Comparison of ENCODE assay signal across 8 cellular contexts in the genomic region with DNA sequence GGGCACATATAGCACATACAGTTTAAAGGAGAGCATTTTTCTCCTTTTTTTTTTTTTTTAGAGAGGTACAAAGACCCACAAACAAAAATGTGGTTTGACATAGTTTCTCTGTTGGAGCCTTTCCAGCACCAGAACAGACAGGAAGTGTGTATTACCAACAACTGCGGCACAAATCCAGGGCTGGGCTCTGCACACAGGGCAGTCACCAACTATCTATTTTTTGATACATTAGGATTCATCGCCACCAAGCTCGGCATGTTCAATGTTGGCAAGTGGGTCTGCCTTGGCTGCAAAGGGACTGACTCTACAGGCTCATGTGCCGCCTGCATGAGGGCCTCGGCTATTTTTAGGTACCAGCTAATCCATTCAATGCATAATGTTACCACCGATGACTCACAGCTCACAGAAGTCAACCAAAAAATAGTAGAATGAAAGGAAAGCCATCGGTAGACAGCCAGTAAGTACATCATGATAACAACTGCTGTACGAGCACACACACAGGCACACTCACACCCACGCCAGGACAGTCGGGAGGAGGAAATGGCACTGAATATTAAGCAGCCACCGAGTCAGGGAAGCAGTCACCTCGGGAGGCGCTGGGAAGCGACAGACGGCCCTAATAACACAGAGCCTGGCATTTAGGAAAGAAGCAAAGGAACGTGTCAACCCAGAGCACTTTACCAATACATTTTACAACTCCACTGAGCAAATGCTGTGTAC.
DNase-seq lines count a peak whose midpoint lies in the region; ATAC-seq, FAIRE-seq and TF ChIP-seq lines count a peak whose summit lies in the region.

No MANE protein-coding gene starts in this region.

- peak; percentile 55 for ATAC-seq in GM21381 (IDR thresholded peaks at IDR 0.05; ENCODE audit: unreplicated experiment)

- H3K27ac Mint-ChIP-seq in CD8-positive, alpha-beta memory T cell: peak overlapping the region; percentile 91 to 100 (median 95)

- POLR2A ChIA-PET in CD8-positive, alpha-beta memory T cell (lab: Charles Lee): interaction anchor here (0.5 to 1.0 kb wide), 6 partner anchors 14 to 1966 kb away, joined by 3 to 5 read pairs (median 4); a partner anchor contains a TSS

- H3K27me3 Mint-ChIP-seq in CD8-positive, alpha-beta memory T cell: peaks cover 0 to 1% of the 10 kb centered on the region in 2 donors

- peaks cover 3 to 16% (median 7%) of the 10 kb centered on the region in 3 donors for H3K36me3 Mint-ChIP-seq in CD8-positive, alpha-beta memory T cell

- H3K27me3 ChIP-seq in CD8-positive, alpha-beta memory T cell (ENCODE audit: insufficient read depth, low read length, poor library complexity, severe bottlenecking): no peaks in the 10 kb centered on the region
- H3K27me3 ChIP-seq in left ventricle myocardium inferior (ENCODE audit: low read depth): no peaks in the 10 kb centered on the region
- no peaks in the 10 kb centered on the region for H3K27me3 ChIP-seq in sigmoid colon

- H3K4me3 Mint-ChIP-seq in CD8-positive, alpha-beta memory T cell: peak overlapping the region; percentile 57 to 83 (median 80)

- peak overlapping the region; percentile 78 for H3K27ac ChIP-seq in CD8-positive, alpha-beta memory T cell (ENCODE audit: low read depth, low read length)
- H3K27ac ChIP-seq in left ventricle myocardium inferior (replicated peaks) (peak overlapping the region; percentile 93), sigmoid colon (peak overlapping the region; percentile 68 to 91 (median 84))

- H3K4me3 ChIP-seq in CD8-positive, alpha-beta memory T cell (ENCODE audit: low read length): peak overlapping the region; percentile 55
- peak overlapping the region; percentile 53 for H3K4me3 ChIP-seq in left ventricle myocardium inferior
- peak overlapping the region in 2 of 4 donors; percentile 17 to 19 for H3K4me3 ChIP-seq in sigmoid colon

- H3K4me1 ChIP-seq in CD8-positive, alpha-beta memory T cell (ENCODE audit: insufficient read depth, low read length): peaks cover 71% of the 10 kb centered on the region
- H3K4me1 ChIP-seq in left ventricle myocardium inferior (peaks cover 68% of the 10 kb centered on the region), sigmoid colon (peaks cover 0 to 65% (median 58%) of the 10 kb centered on the region in 4 donors)

- TF ChIP-seq CTCF in left ventricle myocardium inferior (IDR thresholded peaks at IDR 0.05; ENCODE audit: borderline replicate concordance) (no peak), sigmoid colon (IDR thresholded peaks at IDR 0.05) (no peak)

- H3K9me3 ChIP-seq in CD8-positive, alpha-beta memory T cell (ENCODE audit: low read length): no peaks in the 10 kb centered on the region
- H3K9me3 ChIP-seq in left ventricle myocardium inferior (replicated peaks) (no peaks in the 10 kb centered on the region), sigmoid colon (no peaks in the 10 kb centered on the region)

- intact Hi-C loops in left ventricle myocardium inferior (cut with micrococcal nuclease) (no loop called here), sigmoid colon (cut with DNase I) (loop anchor here (10.0 kb wide), 1 partner anchor 75 kb away; no protein-coding TSS in a partner anchor)

- FAIRE-seq in HTR-8/SVneo (lab: Jason Lieb, UNC): no peak

- CTCF ChIA-PET in CD8-positive, alpha-beta memory T cell (lab: Charles Lee): interaction anchor here (1.0 to 10.6 kb wide), 4 partner anchors 13 to 451 kb away, joined by 3 to 120 read pairs (median 4); a partner anchor contains a TSS

- peak; percentile 55 to 85 (median 82) for DNase-seq in CD8-positive, alpha-beta memory T cell
- DNase-seq in HTR-8/SVneo (ENCODE audit: insufficient read length, low spot score): peak; percentile 76
- peak; percentile 25 to 83 (median 58) for DNase-seq in T-helper 1 cell
- DNase-seq in amniotic stem cell (lab: John Stamatoyannopoulos, UW): peak; percentile 93
- DNase-seq in left ventricle myocardium inferior: peak; percentile 73
- DNase-seq in sigmoid colon: peak; percentile 80
- no peak for DNase-seq in 8988T

- H3K9me3 Mint-ChIP-seq in CD8-positive, alpha-beta memory T cell: no peaks in the 10 kb centered on the region

- no peaks in the 10 kb centered on the region for H3K36me3 ChIP-seq in CD8-positive, alpha-beta memory T cell (ENCODE audit: insufficient read depth, low read length)
- no peaks in the 10 kb centered on the region for H3K36me3 ChIP-seq in left ventricle myocardium inferior
- peaks cover 0 to under 1% (median 0%) of the 10 kb centered on the region in 4 donors for H3K36me3 ChIP-seq in sigmoid colon

- TF ChIP-seq EP300 in sigmoid colon (IDR thresholded peaks at IDR 0.05): peak in 1 of 4 donors; percentile 34

- 34 to 60% methylated on average over 16 of the region's 16 CpGs for WGBS in sigmoid colon, 2 donors

- TF ChIP-seq POLR2A in sigmoid colon (IDR thresholded peaks at IDR 0.05): no peak

- peaks cover 83 to 94% (median 88%) of the 10 kb centered on the region in 3 donors for H3K4me1 Mint-ChIP-seq in CD8-positive, alpha-beta memory T cell
